20 cellular contexts compared by ENCODE assay signal in the genomic region with DNA sequence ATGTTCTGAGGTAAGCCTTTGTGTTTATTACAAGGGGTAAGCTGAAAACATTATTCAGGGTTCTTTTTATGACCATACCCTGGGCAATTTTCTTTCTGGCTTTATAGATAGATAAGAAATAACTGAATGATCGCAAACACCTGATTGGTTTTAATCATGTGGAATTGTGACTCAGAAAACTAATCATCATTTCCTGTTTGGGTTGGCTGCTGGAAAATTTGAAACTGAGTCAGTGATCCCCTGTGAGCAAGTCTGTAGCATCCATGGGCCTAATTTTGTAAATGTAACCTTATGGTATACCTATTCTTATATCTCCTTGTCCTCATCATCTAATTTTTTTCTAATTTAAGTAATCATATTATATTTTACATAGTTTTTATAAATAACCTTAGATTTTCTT. TPM values are rescaled to one million over a fixed set of nuclear protein-coding genes. Genes with fewer than 3 reads are reported as not detected.
DNase-seq lines count a peak whose midpoint lies in the region; ATAC-seq and TF ChIP-seq lines count a peak whose summit lies in the region.
"Had no signal": no experiment of that assay in that cellular context is flagged by ENCODE, and none has a peak within 500 bp of the region (broad histone marks: within the 10 kb centered on the region; RNA-seq: fewer than 3 reads in every experiment).

No MANE protein-coding gene starts in this region.

- H3K9me3 ChIP-seq in GM23248 (ENCODE audit: low read depth) (no peaks in the 10 kb centered on the region), PC-9 (ENCODE audit: insufficient read depth, low read depth) (no peaks in the 10 kb centered on the region; the same call in 1 of the 2 replicates), colonic mucosa (no peaks in the 10 kb centered on the region)
- H3K9me3 ChIP-seq: MG63 had no signal

- TF ChIP-seq CTCF in PC-9 (conservative IDR thresholded peaks at IDR 0.05) (no peak), colonic mucosa (IDR thresholded peaks at IDR 0.05) (no peak)

- H3K4me1 ChIP-seq in GM23248 (ENCODE audit: insufficient read depth) = peaks cover 9% of the 10 kb centered on the region; the same call in 1 of the 2 replicates
- no peaks in the 10 kb centered on the region for H3K4me1 ChIP-seq in PC-9 (replicated peaks; ENCODE audit: insufficient read depth)
- no peaks in the 10 kb centered on the region for H3K4me1 ChIP-seq in colonic mucosa

- no peak overlapping the region for H3K4me3 ChIP-seq in GM23248
- H3K4me3 ChIP-seq in PC-9 = no peak overlapping the region
- H3K4me3 ChIP-seq in colonic mucosa = no peak overlapping the region
- H3K4me3 ChIP-seq: MG63, SK-N-MC had no signal

- in situ Hi-C loops in GM23248 (cut with MboI) = no loop called here

- no peaks in the 10 kb centered on the region for H3K27me3 ChIP-seq in GM23248 (replicated peaks; ENCODE audit: insufficient read depth)
- no peaks in the 10 kb centered on the region for H3K27me3 ChIP-seq in PC-9 (ENCODE audit: insufficient read depth, low read depth)
- H3K27me3 ChIP-seq in colonic mucosa = no peaks in the 10 kb centered on the region
- H3K27me3 ChIP-seq: MG63 had no signal

- H4K20me1 ChIP-seq in GM23248 (ENCODE audit: insufficient read depth) (no peaks in the 10 kb centered on the region), PC-9 (ENCODE audit: insufficient read depth) (no peaks in the 10 kb centered on the region)

- POLR2A ChIA-PET in PC-9 (lab: Charles Lee; ENCODE audit: unreplicated experiment) = no interaction called here

- no peaks in the 10 kb centered on the region for H3K79me2 ChIP-seq in GM23248 (ENCODE audit: insufficient read depth)
- no peaks in the 10 kb centered on the region for H3K79me2 ChIP-seq in PC-9 (ENCODE audit: low read depth)

- H3K36me3 ChIP-seq in GM23248 (ENCODE audit: low read depth) = no peaks in the 10 kb centered on the region
- H3K36me3 ChIP-seq in PC-9 (ENCODE audit: low read depth) = 0 out of 2 replicates have a peak, but pooled peaks cover 3% of the 10 kb centered on the region
- no peaks in the 10 kb centered on the region for H3K36me3 ChIP-seq in colonic mucosa
- H3K36me3 ChIP-seq: MG63 had no signal

- CTCF ChIA-PET in PC-9 (lab: Charles Lee) = no interaction called here

- 46 to 60% methylated on average over 1 of the region's 1 CpG for WGBS in GM23248 (ENCODE audit: low coverage in 1 of 2, low lambda C conversion rate in 2 of 2, missing lambda C conversion rate in 2 of 2), 2 experiments

- no peak overlapping the region for H3K9ac ChIP-seq in GM23248
- H3K9ac ChIP-seq in colonic mucosa (ENCODE audit: low read depth in 2 of 2, low read length in 2 of 2) = no peak overlapping the region
- H3K9ac ChIP-seq: KMS-11 had no signal

- H3K4me2 ChIP-seq in GM23248 (ENCODE audit: unreplicated experiment) (no peak overlapping the region), PC-9 (no peak overlapping the region)
- H3K4me2 ChIP-seq: KMS-11 had no signal

- no peaks in the 10 kb centered on the region for H3K9me2 ChIP-seq in GM23248 (ENCODE audit: insufficient read depth)
- no peaks in the 10 kb centered on the region for H3K9me2 ChIP-seq in PC-9 (ENCODE audit: insufficient read depth)

- H2AFZ ChIP-seq in GM23248 = no peak overlapping the region
- no peak overlapping the region for H2AFZ ChIP-seq in PC-9

- ATAC-seq in HG03280 (IDR thresholded peaks at IDR 0.05; ENCODE audit: unreplicated experiment) = no peak
- ATAC-seq: CD8-positive, alpha-beta T cell; HepG2; Panc1 had no signal

- H3K27ac ChIP-seq in GM23248 (no peak overlapping the region), PC-9 (no peak overlapping the region), colonic mucosa (no peak overlapping the region)
- H3K27ac ChIP-seq: KMS-11 had no signal

- no TSS peak for BruUV-seq in PC-9 (replicated peaks; lab: Mats Ljungman, UMichigan)

- 0 out of 2 replicates have a peak, but pooled peaks cover 7% of the 10 kb centered on the region for H3F3A ChIP-seq in GM23248 (ENCODE audit: insufficient read depth)
- H3F3A ChIP-seq in PC-9 (ENCODE audit: insufficient read depth, low read depth) = no peaks in the 10 kb centered on the region

- DNase-seq in GM23248 = peak; percentile 35
- peak; percentile 15 for DNase-seq in RKO (ENCODE audit: low spot score)
- peak; percentile 11 for DNase-seq in dermis blood vessel endothelial cell
- DNase-seq in kidney tubule cell (ENCODE audit: low spot score) = peak; percentile 10
- DNase-seq in PC-9 = no peak
- DNase-seq in pons (ENCODE audit: low spot score) = no peak
- DNase-seq in colonic mucosa = no peak
- DNase-seq: CD8-positive, alpha-beta T cell; MG63; NCI-H1092 treated with DMSO at 0.1 percent for 48 hours; NCI-H1694 treated with DMSO at 0.1 percent for 48 hours; NCI-H2107; NCI-H2227 treated with DMSO at 0.1 percent for 48 hours; NCI-H524; Right ventricle myocardium superior had no signal

- intact Hi-C loops in PC-9 (cut with micrococcal nuclease; ENCODE audit: unreplicated experiment) = no loop called here
- intact Hi-C loops in colonic mucosa (cut with DNase I) = no loop called here

RNA-seq across cellular contexts. Expression of a gene that starts 34.3 kb away (rescaled TPM):
- 0.11 TPM in 1 of 2 replicates, not detected in the other for total RNA-seq in GM23248 (2014; rRNA removed; shearing (Covaris generic))
- polyA plus RNA-seq in GM23248 (2016; fragmentation: Nextera tagmentation; extraction: Ambion mirVana) = 0.18 TPM in 1 of 2 replicates, not detected in the other
- 1.2 and 2.1 TPM in 2 replicates for total RNA-seq in dermis blood vessel endothelial cell
- 2.7 and 2.9 TPM in 2 replicates for total RNA-seq in PC-9 (2021)
- total RNA-seq in colonic mucosa = 10 to 100 TPM; 22.3 to 46.8 TPM
- total RNA-seq: CD8-positive, alpha-beta T cell had no signal

Comparison
In these comparisons a context has a peak if more than half of its experiments do, and no peak if none do; other contexts are left out.
1. DNase-seq: peak in GM23248 (single experiment), RKO (single experiment), dermis blood vessel endothelial cell (single experiment) and kidney tubule cell (single experiment); none in PC-9 (0 of 2), pons (single experiment) and colonic mucosa (single experiment).